17 cellular contexts compared by ENCODE assay signal in the genomic region with DNA sequence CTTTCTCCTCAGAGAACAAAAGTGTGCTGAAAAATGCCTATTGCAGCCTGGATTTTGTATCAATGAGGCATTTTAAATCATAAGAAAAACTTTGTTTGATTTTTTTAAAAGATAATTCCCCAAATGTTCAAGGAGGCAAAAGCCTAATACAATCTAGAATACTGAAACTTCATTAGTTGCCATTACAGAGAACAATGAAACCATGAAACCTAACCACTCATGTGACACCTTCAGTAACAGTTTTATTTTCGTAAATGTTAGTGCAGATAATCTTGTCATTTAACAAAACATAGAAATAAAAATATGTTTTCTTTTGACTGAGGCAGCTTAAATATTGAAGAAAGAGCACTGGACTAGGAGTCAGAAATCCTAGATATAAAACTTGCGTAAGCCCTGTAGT.
"Had no signal": no experiment of that assay in that cellular context is flagged by ENCODE, and none has a peak within 500 bp of the region (broad histone marks: within the 10 kb centered on the region; RNA-seq: fewer than 3 reads in every experiment).

No MANE protein-coding gene starts in this region.

- H2AFZ ChIP-seq: hepatocyte had no signal

- H3K79me2 ChIP-seq: hepatocyte had no signal

- H3K27me3 ChIP-seq: hepatocyte had no signal

- DNase-seq: activated CD4-positive, alpha-beta T cell treated with anti-CD3 and anti-CD28 coated beads, Interleukin-2, amount 10 ng/mL, durations not matched to agents 24 days and 14 days; activated CD4-positive, CD25-positive, alpha-beta regulatory T cell; activated CD8-positive, alpha-beta memory T cell treated with anti-CD3 and anti-CD28 coated beads, Interleukin-2, amount 50 U/mL, for 4 hours; activated CD8-positive, alpha-beta T cell treated with anti-CD3 and anti-CD28 coated beads, Interleukin-2, amount 10 ng/mL, durations not matched to agents 7 days and 5 days; activated gamma-delta T cell; activated T-cell treated with anti-CD3 and anti-CD28 coated beads, Interleukin-2, amount 50 U/mL, for 48 hours; caudate nucleus; erythroblast; left ventricle myocardium inferior; natural killer cell; posterior cingulate gyrus; stimulated activated CD4-positive, alpha-beta T cell treated with anti-CD3 and anti-CD28 coated beads, Interleukin-4, amount 100 ng/mL, for 24 hours; stimulated activated naive CD8-positive, alpha-beta T cell treated with anti-CD3 and anti-CD28 coated beads, Interleukin-15, Interleukin-2, amounts not matched to agents 100 U/mL and 50 U/mL, for 24 hours had no signal

- H3K4me3 ChIP-seq: hepatocyte, left ventricle myocardium inferior, skin epidermis had no signal

- H3K9me3 Mint-ChIP-seq: activated CD4-positive, alpha-beta T cell treated with anti-CD3 and anti-CD28 coated beads, Interleukin-2, amount 10 ng/mL, durations not matched to agents 24 days and 14 days had no signal

- H3K4me3 Mint-ChIP-seq: activated CD4-positive, alpha-beta T cell treated with anti-CD3 and anti-CD28 coated beads, Interleukin-2, amount 10 ng/mL, durations not matched to agents 24 days and 14 days; activated CD8-positive, alpha-beta T cell treated with anti-CD3 and anti-CD28 coated beads, Interleukin-2, amount 10 ng/mL, durations not matched to agents 7 days and 5 days; activated naive CD8-positive, alpha-beta T cell; natural killer cell had no signal

- H3K4me1 Mint-ChIP-seq: natural killer cell had no signal

- H3K4me2 ChIP-seq: hepatocyte had no signal

- H3K27ac ChIP-seq: hepatocyte, left ventricle myocardium inferior, skin epidermis had no signal

- H3K9me3 ChIP-seq: left ventricle myocardium inferior had no signal

- H3K36me3 ChIP-seq: left ventricle myocardium inferior had no signal

- ATAC-seq: activated CD8-positive, alpha-beta T cell treated with anti-CD3 and anti-CD28 coated beads, Interleukin-2, amount 10 ng/mL, durations not matched to agents 7 days and 5 days; natural killer cell had no signal

- H3K27ac Mint-ChIP-seq: activated CD4-positive, alpha-beta T cell treated with anti-CD3 and anti-CD28 coated beads, Interleukin-2, amount 10 ng/mL, durations not matched to agents 24 days and 14 days; activated CD8-positive, alpha-beta T cell treated with anti-CD3 and anti-CD28 coated beads, Interleukin-2, amount 10 ng/mL, durations not matched to agents 7 days and 5 days; activated naive CD8-positive, alpha-beta T cell; natural killer cell had no signal

- H3K36me3 Mint-ChIP-seq: activated naive CD8-positive, alpha-beta T cell; natural killer cell had no signal

- FAIRE-seq: colon had no signal
